ENCODE assay signal across 8 cellular contexts in genomic region chr19:53431399-53432087, GRCh38. TPM values are rescaled to one million over a fixed set of nuclear protein-coding genes. Genes with fewer than 3 reads are reported as not detected.
DNase-seq lines count a peak whose midpoint lies in the region; ATAC-seq and TF ChIP-seq lines count a peak whose summit lies in the region.

Gene ZNF761 (plus strand): TSS chr19:53431984. CDS start chr19:53447269, 15,285 bp downstream.

- H2AFZ ChIP-seq in OCI-LY1 (ENCODE audit: low read length) = no peak within 1 kb of the TSS

- TF ChIP-seq CTCF in OCI-LY1 (IDR thresholded peaks at IDR 0.05; ENCODE audit: low read length) = no peak
- peak; percentile 23 for TF ChIP-seq CTCF in epithelial cell of proximal tubule (conservative IDR thresholded peaks at IDR 0.05; ENCODE audit: low read depth, low read length)

- H3F3A ChIP-seq in OCI-LY1 (ENCODE audit: insufficient read depth, low read length) = no peaks in the 10 kb centered on the region

- H3K9me2 ChIP-seq in OCI-LY1 (ENCODE audit: low read depth, low read length) = no peaks in the 10 kb centered on the region

- 0 out of 2 replicates have a peak, but pooled peaks cover 3% of the 10 kb centered on the region for H3K9me3 ChIP-seq in OCI-LY1 (ENCODE audit: low read length)
- peaks cover 0 to 5% of the 10 kb centered on the region in 2 donors for H3K9me3 ChIP-seq in mucosa of rectum (ENCODE audit: control insufficient read depth in 2 of 2, low read length in 2 of 2)

- H3K36me3 ChIP-seq in OCI-LY1 (ENCODE audit: insufficient read depth, low read length) (peaks cover 35% of the 10 kb centered on the region), mucosa of rectum (ENCODE audit: control insufficient read depth in 2 of 2, insufficient read depth in 2 of 2, low read length in 2 of 2) (peaks cover 3 to 17% of the 10 kb centered on the region in 2 donors)

- H3K4me1 ChIP-seq in OCI-LY1 (ENCODE audit: insufficient read depth, low read length, severe bottlenecking) (peaks cover 12% of the 10 kb centered on the region), mucosa of rectum (ENCODE audit: control insufficient read depth in 2 of 2, insufficient read depth in 2 of 2, low read length in 2 of 2) (peaks cover 0 to 9% of the 10 kb centered on the region in 2 donors)

- peak; percentile 95 for DNase-seq in DMS153 (lab: John Stamatoyannopoulos, UW)
- peak; percentile 66 for DNase-seq in HuH-7 (ENCODE audit: low spot score)
- DNase-seq in activated T-cell treated with anti-CD3 and anti-CD28 coated beads for 4 hours = peak; percentile 98
- DNase-seq in epithelial cell of proximal tubule (ENCODE audit: low read depth) = peak; percentile 49
- peak; percentile 91 to 96 for DNase-seq in stimulated activated CD8-positive, alpha-beta memory T cell treated with anti-CD3 and anti-CD28 coated beads, Interleukin-4, amount 100 ng/mL, for 4 hours (ENCODE audit: low read depth in 2 of 2, low spot score in 1 of 2)

- H4K20me1 ChIP-seq in OCI-LY1 (ENCODE audit: insufficient read depth, low read length) = no peaks in the 10 kb centered on the region

- no peaks in the 10 kb centered on the region for H3K27me3 ChIP-seq in OCI-LY1 (ENCODE audit: insufficient read depth, low read length)
- H3K27me3 ChIP-seq in mucosa of rectum (ENCODE audit: control insufficient read depth in 2 of 2, insufficient read depth in 2 of 2, low read length in 2 of 2) = no peaks in the 10 kb centered on the region

- H3K4me3 ChIP-seq in OCI-LY1 (ENCODE audit: low read depth, low read length, poor library complexity, severe bottlenecking) (peak within 1 kb of the TSS; percentile 78), epithelial cell of proximal tubule (ENCODE audit: low read depth, low read length) (peak within 1 kb of the TSS; percentile 91), mucosa of rectum (ENCODE audit: low read length in 2 of 2) (peak within 1 kb of the TSS; percentile 90 to 94)

- peak; percentile 93 for ATAC-seq in GM21515 (IDR thresholded peaks at IDR 0.05; ENCODE audit: unreplicated experiment)

- peak within 1 kb of the TSS; percentile 94 for H3K4me2 ChIP-seq in OCI-LY1 (ENCODE audit: low read length)

- H3K27ac ChIP-seq in OCI-LY1 (ENCODE audit: low read depth, low read length, poor library complexity, severe bottlenecking) = no peak within 1 kb of the TSS
- peak within 1 kb of the TSS; percentile 86 to 92 for H3K27ac ChIP-seq in mucosa of rectum (ENCODE audit: low read depth in 2 of 2, low read length in 2 of 2)

- H3K9ac ChIP-seq in OCI-LY1 (ENCODE audit: low read length) (peak within 1 kb of the TSS; percentile 89), mucosa of rectum (ENCODE audit: low read depth in 1 of 2, low read length in 2 of 2) (peak within 1 kb of the TSS; percentile 87 to 95)

- H3K79me2 ChIP-seq in OCI-LY1 (ENCODE audit: insufficient read depth, low read length) = 0 out of 2 replicates have a peak, but pooled peaks cover 6% of the 10 kb centered on the region

RNA-seq across cellular contexts. Expression of gene ZNF761, which starts in this region (rescaled TPM):
- 4.4 and 6.1 TPM in 2 replicates for total RNA-seq in epithelial cell of proximal tubule
